ENCODE assay signal across 17 cellular contexts in the genomic region with DNA sequence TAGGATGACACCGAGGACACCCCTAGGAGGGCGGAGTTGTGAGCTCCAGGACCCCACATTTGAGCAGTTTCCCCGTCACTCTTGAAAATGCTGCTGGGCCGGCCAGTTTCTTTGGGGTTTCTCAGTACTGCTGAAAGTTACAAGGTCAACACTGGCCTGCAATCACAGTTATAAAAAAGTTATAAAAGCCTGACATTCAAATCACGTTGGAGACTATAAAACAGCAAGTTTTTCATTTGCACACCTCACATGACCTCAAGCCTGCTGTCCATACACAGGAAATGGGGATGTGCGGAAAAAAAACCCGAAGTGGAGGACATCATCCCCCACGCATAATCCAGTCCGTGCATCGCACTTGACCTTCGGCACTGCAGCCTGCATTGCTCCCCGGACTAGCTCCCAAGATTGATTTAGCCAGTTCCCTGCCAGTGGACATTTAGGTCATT. TPM values are rescaled to one million over a fixed set of nuclear protein-coding genes. Genes with fewer than 3 reads are reported as not detected.
DNase-seq lines count a peak whose midpoint lies in the region; ATAC-seq, FAIRE-seq and TF ChIP-seq lines count a peak whose summit lies in the region.
"Had no signal": no experiment of that assay in that cellular context is flagged by ENCODE, and none has a peak within 500 bp of the region (broad histone marks: within the 10 kb centered on the region; RNA-seq: fewer than 3 reads in every experiment).

No MANE protein-coding gene starts in this region.

- H3K4me3 Mint-ChIP-seq in activated B cell treated with CpG ODN at 0.5 μM for 24 hours, result no peak overlapping the region
- no peak overlapping the region for H3K4me3 Mint-ChIP-seq in immature natural killer cell

- WGBS in pancreas, 2 donors, result 23 to 30% methylated on average over 12 of the region's 12 CpGs

- no peaks in the 10 kb centered on the region for H3K27me3 ChIP-seq in BLaER1
- H3K27me3 ChIP-seq in pancreas, result no peaks in the 10 kb centered on the region
- H3K27me3 ChIP-seq: gastroesophageal sphincter, suprapubic skin had no signal

- H3K4me1 Mint-ChIP-seq in activated B cell treated with CpG ODN at 0.5 μM for 24 hours (peaks cover 78% of the 10 kb centered on the region), immature natural killer cell (peaks cover 79 to 83% of the 10 kb centered on the region in 2 donors)

- H3K9me3 ChIP-seq in BLaER1, result peaks cover 9% of the 10 kb centered on the region
- no peaks in the 10 kb centered on the region for H3K9me3 ChIP-seq in pancreas
- H3K9me3 ChIP-seq: gastroesophageal sphincter, suprapubic skin had no signal

- H3K4me3 ChIP-seq in BLaER1 (no peak overlapping the region), pancreas (no peak overlapping the region)
- H3K4me3 ChIP-seq: gastroesophageal sphincter, suprapubic skin had no signal

- DNase-seq in activated B cell treated with CpG ODN at 0.5 μM for 24 hours (no peak), immature natural killer cell (no peak), pancreas (peak in 1 of 6 donors; percentile 22), GM12892 (ENCODE audit: insufficient read length) (no peak)
- DNase-seq: activated CD8-positive, alpha-beta memory T cell treated with anti-CD3 and anti-CD28 coated beads, Interleukin-2, amount 50 U/mL, for 4 hours; NCI-H1436; NCI-H446; PC-3; SW 1271 had no signal

- POLR2A ChIA-PET in activated B cell treated with CpG ODN at 0.5 μM for 24 hours (lab: Charles Lee), result no interaction called here

- CTCF ChIA-PET in activated B cell treated with CpG ODN at 0.5 μM for 24 hours (lab: Charles Lee), result no interaction called here

- H3K4me1 ChIP-seq in BLaER1, result peaks cover 89% of the 10 kb centered on the region
- peaks cover 56 to 80% (median 68%) of the 10 kb centered on the region in 3 donors for H3K4me1 ChIP-seq in pancreas

- H3K27ac Mint-ChIP-seq in activated B cell treated with CpG ODN at 0.5 μM for 24 hours, result peak overlapping the region; percentile 35
- H3K27ac Mint-ChIP-seq in immature natural killer cell, result peak overlapping the region in 4 of 6 donors; percentile 59 to 74 (median 72)

- intact Hi-C loops in activated B cell treated with CpG ODN at 0.5 μM for 24 hours (cut with micrococcal nuclease), result no loop called here
- intact Hi-C loops in pancreas (cut with DNase I), result no loop called here

- H3K36me3 Mint-ChIP-seq in activated B cell treated with CpG ODN at 0.5 μM for 24 hours (ENCODE audit: low read depth) (peaks cover 22% of the 10 kb centered on the region), immature natural killer cell (no peaks in the 10 kb centered on the region)

- ATAC-seq in activated B cell treated with CpG ODN at 0.5 μM for 24 hours (ENCODE audit: low read depth) (no peak), pancreas (no peak), HG03457 (IDR thresholded peaks at IDR 0.05; ENCODE audit: unreplicated experiment) (no peak), HG03097 (IDR thresholded peaks at IDR 0.05; ENCODE audit: low FRiP score, unreplicated experiment) (no peak), HG02610 (IDR thresholded peaks at IDR 0.05; ENCODE audit: unreplicated experiment) (no peak)
- ATAC-seq: activated naive CD4-positive, alpha-beta T cell treated with anti-CD3 and anti-CD28 coated beads, Interleukin-2, amount 50 U/mL, for 72 hours; gastroesophageal sphincter; PC-3 had no signal

- H3K27me3 Mint-ChIP-seq in activated B cell treated with CpG ODN at 0.5 μM for 24 hours (no peaks in the 10 kb centered on the region), immature natural killer cell (ENCODE audit: low read depth in 3 of 3) (peaks cover 0 to 5% (median 4%) of the 10 kb centered on the region in 3 donors)

- TF ChIP-seq POLR2A in GM12892 (IDR thresholded peaks at IDR 0.05; ENCODE audit: low read depth, low read length), result no peak

- TF ChIP-seq CTCF in activated B cell treated with CpG ODN at 0.5 μM for 24 hours (IDR thresholded peaks at IDR 0.05) (no peak), pancreas (IDR thresholded peaks at IDR 0.05) (no peak)

- FAIRE-seq in pancreas (lab: Jason Lieb, UNC) (no peak), GM12892 (lab: Jason Lieb, UNC) (no peak)
- FAIRE-seq: GM18507 had no signal

- H3K27ac ChIP-seq in BLaER1, result peak overlapping the region; percentile 76
- H3K27ac ChIP-seq in pancreas, result peak overlapping the region; percentile 33 to 67 (median 54)
- H3K27ac ChIP-seq: gastroesophageal sphincter, suprapubic skin had no signal

- peak overlapping the region; percentile 65 for H3K9ac ChIP-seq in BLaER1

- H3K36me3 ChIP-seq in BLaER1, result peaks cover 29% of the 10 kb centered on the region
- H3K36me3 ChIP-seq in pancreas, result no peaks in the 10 kb centered on the region
- H3K36me3 ChIP-seq: gastroesophageal sphincter, suprapubic skin had no signal

- H3K4me2 ChIP-seq in BLaER1, result peak overlapping the region; percentile 78

- H3K9me3 Mint-ChIP-seq in activated B cell treated with CpG ODN at 0.5 μM for 24 hours, result no peaks in the 10 kb centered on the region
- H3K9me3 Mint-ChIP-seq in immature natural killer cell, result no peaks in the 10 kb centered on the region
- H3K9me3 Mint-ChIP-seq: activated naive CD4-positive, alpha-beta T cell treated with anti-CD3 and anti-CD28 coated beads, Interleukin-2, amount 50 U/mL, for 72 hours had no signal

- H4K20me1 ChIP-seq in BLaER1, result peaks cover 83% of the 10 kb centered on the region

RNA-seq across cellular contexts. Expression of a gene that starts 27.0 kb away (rescaled TPM):
- total RNA-seq in activated B cell treated with CpG ODN at 0.5 μM for 24 hours (220 and 257 TPM in 2 replicates), pancreas (10 to 100 TPM; 52.5 to 94.8 (median 87.9) TPM)
- polyA plus RNA-seq in immature natural killer cell (100 to 1,000 TPM in 1 of 3 donors, 10 to 100 TPM in 2; 62.9 to 170 (median 92.7) TPM), pancreas (100 to 1,000 TPM in 1 of 2 donors, 10 to 100 TPM in 1; 88.6 to 115 TPM)
- polyA plus RNA-seq in GM12892 (2012; ENCODE audit: missing spikeins), result 67.1 TPM

RNA-seq across cellular contexts. Expression of a gene that starts 43.6 kb away (rescaled TPM):
- total RNA-seq in activated B cell treated with CpG ODN at 0.5 μM for 24 hours (69.4 and 74.9 TPM in 2 replicates), pancreas (10 to 100 TPM; 42.5 to 70.7 (median 56.6) TPM)
- polyA plus RNA-seq in immature natural killer cell (10 to 100 TPM; 25.5 to 48.1 (median 33.7) TPM), pancreas (100 to 1,000 TPM; 410 to 432 TPM)
- 33.5 TPM for polyA plus RNA-seq in GM12892 (2012; ENCODE audit: missing spikeins)
